In genomic region chr7:16747095-16747494, GRCh38 we compare ENCODE assay signal across 13 cellular contexts. TPM values are rescaled to one million over a fixed set of nuclear protein-coding genes. Genes with fewer than 3 reads are reported as not detected.
"Had no signal": no experiment of that assay in that cellular context is flagged by ENCODE, and none has a peak within 500 bp of the region (broad histone marks: within the 10 kb centered on the region; RNA-seq: fewer than 3 reads in every experiment).

No MANE protein-coding gene starts in this region.

- DNase-seq: activated CD4-positive, alpha-beta memory T cell treated with anti-CD3 and anti-CD28 coated beads, Interleukin-2, amount 10 ng/mL, durations not matched to agents 7 days and 5 days; activated naive CD8-positive, alpha-beta T cell treated with anti-CD3 and anti-CD28 coated beads, Interleukin-2, amount 10 ng/mL, durations not matched to agents 7 days and 5 days; activated T-cell treated with anti-CD3 and anti-CD28 coated beads, Interleukin-2, amount 50 U/mL, for 48 hours; anterior cingulate cortex; endodermal cell; foreskin melanocyte; stimulated activated CD4-positive, alpha-beta T cell treated with anti-CD3 and anti-CD28 coated beads, Interleukin-15, amount 100 ng/mL, for 24 hours; stimulated activated CD4-positive, alpha-beta T cell treated with anti-CD3 and anti-CD28 coated beads, Interleukin-4, amount 100 ng/mL, for 24 hours; T-helper 9 cell had no signal

RNA-seq across cellular contexts. Expression of gene AGR2, which starts 57.7 kb away (rescaled TPM):
- total RNA-seq: activated CD4-positive, alpha-beta memory T cell treated with anti-CD3 and anti-CD28 coated beads, Interleukin-2, amount 10 ng/mL, durations not matched to agents 7 days and 5 days; activated naive CD8-positive, alpha-beta T cell treated with anti-CD3 and anti-CD28 coated beads, Interleukin-2, amount 10 ng/mL, durations not matched to agents 7 days and 5 days; chondrocyte; dermis microvascular lymphatic vessel endothelial cell; endodermal cell; neural crest cell; osteocyte had no signal
